Comparison of ENCODE assay signal across 8 cellular contexts in genomic region chr10:102853944-102854694, GRCh38. TPM values are rescaled to one million over a fixed set of nuclear protein-coding genes. Genes with fewer than 3 reads are reported as not detected.
DNase-seq lines count a peak whose midpoint lies in the region; ATAC-seq and TF ChIP-seq lines count a peak whose summit lies in the region.

A gene with protein sequence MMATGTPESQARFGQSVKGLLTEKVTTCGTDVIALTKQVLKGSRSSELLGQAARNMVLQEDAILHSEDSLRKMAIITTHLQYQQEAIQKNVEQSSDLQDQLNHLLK (plus strand): TSS chr10:102854259. CDS start chr10:102854287, 28 bp downstream.

- POLR2A ChIA-PET in AG04450 (lab: Yijun Ruan, JAX) (interaction anchor here (0.6 to 1.4 kb wide), 2 partner anchors 97 to 140 kb away, joined by 3 to 6 read pairs; partner anchors contain the start of genes ARL3 and SFXN2), activated B cell treated with CpG ODN at 0.5 μM for 24 hours (lab: Charles Lee) (interaction anchor here (0.7 to 1.4 kb wide), 4 partner anchors 111 to 618 kb away, joined by 3 to 6 read pairs (median 4); partner anchors contain the start of genes NT5C2 and WBP1L)

- no peaks in the 10 kb centered on the region for H3K27me3 ChIP-seq in AG04450 (ENCODE audit: control insufficient read depth, insufficient read depth, low read length)

- no peaks in the 10 kb centered on the region for H3K9me3 Mint-ChIP-seq in activated B cell treated with CpG ODN at 0.5 μM for 24 hours

- peaks cover 19% of the 10 kb centered on the region for H3K4me1 Mint-ChIP-seq in activated B cell treated with CpG ODN at 0.5 μM for 24 hours

- no peaks in the 10 kb centered on the region for H3K9me3 ChIP-seq in AG04450 (ENCODE audit: control insufficient read depth, insufficient read depth, low read length)

- H3K36me3 Mint-ChIP-seq in activated B cell treated with CpG ODN at 0.5 μM for 24 hours (ENCODE audit: low read depth), result peaks cover 6% of the 10 kb centered on the region

- H3K27ac ChIP-seq in AG04450 (ENCODE audit: low read depth, low read length), result peak within 1 kb of the TSS; percentile 88

- peak within 1 kb of the TSS; percentile 90 for H3K4me3 ChIP-seq in AG04450 (ENCODE audit: low read depth, low read length)

- intact Hi-C loops in activated B cell treated with CpG ODN at 0.5 μM for 24 hours (cut with micrococcal nuclease), result loop anchor here (1.0 to 5.0 kb wide), 8 partner anchors 64 to 542 kb away; partner anchors contain the start of genes ACTR1A, ARL3, ATP5MK and CNNM2

- DNase-seq in AG04450 (ENCODE audit: low read depth, low spot score) (peak; percentile 90), NCI-H226 (peak; percentile 93), activated B cell treated with CpG ODN at 0.5 μM for 24 hours (peak; percentile 72), iris pigment epithelial cell (ENCODE audit: low read depth) (peak; percentile 99)
- peak; percentile 87 for DNase-seq in central memory CD4-positive, alpha-beta T cell
- DNase-seq in stimulated activated CD4-positive, alpha-beta T cell treated with anti-CD3 and anti-CD28 coated beads, Interleukin-12 subunit alpha, Interleukin-12 subunit beta, amount 100 ng/mL, for 24 hours (ENCODE audit: low read depth in 2 of 2), result peak; percentile 72 to 84

- peak within 1 kb of the TSS; percentile 98 for H3K27ac Mint-ChIP-seq in activated B cell treated with CpG ODN at 0.5 μM for 24 hours

- TF ChIP-seq CTCF in AG04450 (IDR thresholded peaks at IDR 0.05; ENCODE audit: low read depth, low read length), result no peak
- no peak for TF ChIP-seq CTCF in activated B cell treated with CpG ODN at 0.5 μM for 24 hours (IDR thresholded peaks at IDR 0.05)

- CTCF ChIA-PET in AG04450 (lab: Charles Lee) (interaction anchor here (0.5 to 1.1 kb wide), 3 partner anchors 27 to 688 kb away, joined by 3 read pairs; no protein-coding TSS in a partner anchor), activated B cell treated with CpG ODN at 0.5 μM for 24 hours (lab: Charles Lee) (no interaction called here)

- ATAC-seq in GM18909 (IDR thresholded peaks at IDR 0.05; ENCODE audit: poor library complexity, unreplicated experiment) (peak; percentile 95), HG03175 (IDR thresholded peaks at IDR 0.05; ENCODE audit: unreplicated experiment) (peak; percentile 99), activated B cell treated with CpG ODN at 0.5 μM for 24 hours (ENCODE audit: low read depth) (peak; percentile 99)

- H3K4me3 Mint-ChIP-seq in activated B cell treated with CpG ODN at 0.5 μM for 24 hours, result peak within 1 kb of the TSS; percentile 97

- no peaks in the 10 kb centered on the region for H3K27me3 Mint-ChIP-seq in activated B cell treated with CpG ODN at 0.5 μM for 24 hours

RNA-seq across cellular contexts. Expression of the gene that starts here (rescaled TPM):
- polyA plus RNA-seq in AG04450 (2011; rRNA removed), result 21.0 and 31.1 TPM in 2 replicates
- polyA minus RNA-seq in AG04450 (2011; rRNA and poly(A)+ RNA removed), result 7.1 and 9.7 TPM in 2 replicates
- 12.1 and 17.4 TPM in 2 replicates for total RNA-seq in activated B cell treated with CpG ODN at 0.5 μM for 24 hours

Comparison
In these comparisons a context has a peak if more than half of its experiments do, and no peak if none do; other contexts are left out.
1. Peak in every context shown above with its lines: DNase-seq, ATAC-seq, H3K4me3 ChIP-seq and H3K27ac ChIP-seq.